8 cellular contexts compared by ENCODE assay signal in the genomic region with DNA sequence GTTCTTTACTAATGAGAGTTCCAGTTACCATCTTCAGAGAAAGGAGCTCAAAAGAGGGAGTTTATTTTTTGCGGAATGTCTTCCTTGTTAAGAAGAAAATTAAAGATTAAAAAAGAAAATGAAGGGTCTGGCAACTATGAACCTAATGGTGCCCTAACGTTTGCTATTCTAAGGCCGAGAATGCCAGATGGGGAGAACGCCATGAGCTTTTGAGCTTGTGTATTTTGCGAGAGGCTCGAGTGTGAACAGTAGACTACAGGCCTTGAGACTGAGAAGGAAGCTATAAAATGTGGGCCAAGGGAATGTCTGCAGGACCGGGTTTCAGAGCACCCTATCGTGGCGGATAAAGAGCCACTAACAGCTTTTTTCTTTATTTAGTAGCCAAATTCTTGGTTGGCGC. TPM values are rescaled to one million over a fixed set of nuclear protein-coding genes. Genes with fewer than 3 reads are reported as not detected.
DNase-seq lines count a peak whose midpoint lies in the region; ATAC-seq and TF ChIP-seq lines count a peak whose summit lies in the region.

No MANE protein-coding gene starts in this region.

- intact Hi-C loops in CD14-positive monocyte (cut with micrococcal nuclease), result no loop called here

- H3K4me3 Mint-ChIP-seq in CD14-positive monocyte, result peak overlapping the region; percentile 83 to 91

- no peak for TF ChIP-seq CTCF in CD14-positive monocyte (IDR thresholded peaks at IDR 0.05)

- H3K4me3 ChIP-seq in endocrine pancreas (ENCODE audit: control insufficient read depth, insufficient read depth, low read length), result peak overlapping the region; percentile 50
- peak overlapping the region; percentile 69 to 98 for H3K4me3 ChIP-seq in neuronal stem cell (ENCODE audit: low read length in 2 of 2)

- H3K9ac ChIP-seq in endocrine pancreas (ENCODE audit: control insufficient read depth, insufficient read depth, low read length), result no peak overlapping the region
- no peak overlapping the region for H3K9ac ChIP-seq in neuronal stem cell (ENCODE audit: low read depth, low read length, poor library complexity)

- peak overlapping the region; percentile 97 for H2AFZ ChIP-seq in neuronal stem cell (ENCODE audit: low read length)

- no peak overlapping the region for H3K18ac ChIP-seq in neuronal stem cell (ENCODE audit: low read length)

- no peak overlapping the region for H3K27ac ChIP-seq in neuronal stem cell (replicated peaks; ENCODE audit: low read length)

- no peaks in the 10 kb centered on the region for H3K4me1 ChIP-seq in endocrine pancreas (ENCODE audit: control insufficient read depth, insufficient read depth, low read length)
- peaks cover 4 to 9% of the 10 kb centered on the region in 2 donors for H3K4me1 ChIP-seq in neuronal stem cell (ENCODE audit: control insufficient read depth in 2 of 2, insufficient read depth in 1 of 2, low read depth in 1 of 2, low read length in 2 of 2)

- peaks cover 29 to 44% (median 35%) of the 10 kb centered on the region in 3 donors for H3K27me3 Mint-ChIP-seq in CD14-positive monocyte (ENCODE audit: low read depth in 3 of 3)

- H3K27me3 ChIP-seq in endocrine pancreas (ENCODE audit: control insufficient read depth, insufficient read depth, low read length) (no peaks in the 10 kb centered on the region), neuronal stem cell (ENCODE audit: control insufficient read depth in 3 of 3, insufficient read depth in 3 of 3, low read depth in 1 of 3, low read length in 3 of 3) (peaks cover 0 to 12% (median 0%) of the 10 kb centered on the region in 3 experiments)

- H3K14ac ChIP-seq in neuronal stem cell (ENCODE audit: low read length), result no peak overlapping the region

- no peak overlapping the region for H2BK12ac ChIP-seq in neuronal stem cell (ENCODE audit: low read length)

- no peaks in the 10 kb centered on the region for H3K36me3 ChIP-seq in endocrine pancreas (ENCODE audit: control insufficient read depth, insufficient read depth, low read length)
- no peaks in the 10 kb centered on the region for H3K36me3 ChIP-seq in neuronal stem cell (replicated peaks in 1 of 2; ENCODE audit: control insufficient read depth in 2 of 2, insufficient read depth in 2 of 2, low read length in 2 of 2)

- H3K4me1 Mint-ChIP-seq in CD14-positive monocyte, result peaks cover 16% of the 10 kb centered on the region

- no peak for DNase-seq in CD14-positive monocyte (ENCODE audit: low spot score)
- peak; percentile 40 for DNase-seq in NCI-H748 treated with DMSO at 0.1 percent for 48 hours (lab: John Stamatoyannopoulos, UW)
- no peak for DNase-seq in neuronal stem cell (ENCODE audit: low spot score)
- DNase-seq in COR-L47 (lab: John Stamatoyannopoulos, UW), result no peak
- DNase-seq in AG08395 (ENCODE audit: low spot score), result no peak

- H3K9me3 Mint-ChIP-seq in CD14-positive monocyte, result peaks cover 0 to 6% (median 0%) of the 10 kb centered on the region in 7 donors

- WGBS in neuronal stem cell (ENCODE audit: extremely low coverage in 2 of 2, insufficient read length in 2 of 2, insufficient replicate concordance in 1 of 2), 2 donors, result no CpG with 5 or more reads among the region's 10 CpGs

- no peak overlapping the region for H4K8ac ChIP-seq in neuronal stem cell (ENCODE audit: low read depth, low read length)

- ATAC-seq in HG03342 (IDR thresholded peaks at IDR 0.05; ENCODE audit: unreplicated experiment) (no peak), GM19397 (IDR thresholded peaks at IDR 0.05; ENCODE audit: unreplicated experiment) (no peak)

- H3K4ac ChIP-seq in neuronal stem cell (ENCODE audit: low read length), result no peak overlapping the region

- no peak overlapping the region for H2BK120ac ChIP-seq in neuronal stem cell (ENCODE audit: low read depth, low read length)

- no peak overlapping the region for H2BK15ac ChIP-seq in neuronal stem cell (ENCODE audit: low read length)

- no peaks in the 10 kb centered on the region for H3K79me1 ChIP-seq in neuronal stem cell (ENCODE audit: low read depth, low read length)

- no peaks in the 10 kb centered on the region for H3K36me3 Mint-ChIP-seq in CD14-positive monocyte

- H2BK5ac ChIP-seq in neuronal stem cell (ENCODE audit: low read length), result no peak overlapping the region

- no peak overlapping the region for H4K91ac ChIP-seq in neuronal stem cell (ENCODE audit: low read depth, low read length, poor library complexity)

- H3K4me2 ChIP-seq in neuronal stem cell (ENCODE audit: insufficient read depth, low read length, poor library complexity, severe bottlenecking), result peak overlapping the region; percentile 70

- H3K27ac Mint-ChIP-seq in CD14-positive monocyte, result peak overlapping the region in 1 of 7 donors; percentile 75

- no peaks in the 10 kb centered on the region for H3K9me3 ChIP-seq in endocrine pancreas (ENCODE audit: control insufficient read depth, low read length)
- H3K9me3 ChIP-seq in neuronal stem cell (replicated peaks in 1 of 2; ENCODE audit: control insufficient read depth in 2 of 2, insufficient read depth in 1 of 2, low read depth in 1 of 2, low read length in 2 of 2), result peaks cover 0 to 6% of the 10 kb centered on the region in 2 donors

- H2AK5ac ChIP-seq in neuronal stem cell (ENCODE audit: low read depth, low read length), result no peak overlapping the region

- no peak overlapping the region for H3K23ac ChIP-seq in neuronal stem cell (ENCODE audit: low read depth, low read length, poor library complexity)

RNA-seq across cellular contexts. Expression of a gene that starts 6.7 kb away (rescaled TPM):
- polyA plus RNA-seq in CD14-positive monocyte, result not detected
- polyA plus RNA-seq in neuronal stem cell (2013, experiment 1 of 2), result 0.54 TPM
- polyA plus RNA-seq in neuronal stem cell (2013, experiment 2 of 2), result 0.57 TPM
